ENCODE assay signal across 8 cellular contexts in the genomic region with DNA sequence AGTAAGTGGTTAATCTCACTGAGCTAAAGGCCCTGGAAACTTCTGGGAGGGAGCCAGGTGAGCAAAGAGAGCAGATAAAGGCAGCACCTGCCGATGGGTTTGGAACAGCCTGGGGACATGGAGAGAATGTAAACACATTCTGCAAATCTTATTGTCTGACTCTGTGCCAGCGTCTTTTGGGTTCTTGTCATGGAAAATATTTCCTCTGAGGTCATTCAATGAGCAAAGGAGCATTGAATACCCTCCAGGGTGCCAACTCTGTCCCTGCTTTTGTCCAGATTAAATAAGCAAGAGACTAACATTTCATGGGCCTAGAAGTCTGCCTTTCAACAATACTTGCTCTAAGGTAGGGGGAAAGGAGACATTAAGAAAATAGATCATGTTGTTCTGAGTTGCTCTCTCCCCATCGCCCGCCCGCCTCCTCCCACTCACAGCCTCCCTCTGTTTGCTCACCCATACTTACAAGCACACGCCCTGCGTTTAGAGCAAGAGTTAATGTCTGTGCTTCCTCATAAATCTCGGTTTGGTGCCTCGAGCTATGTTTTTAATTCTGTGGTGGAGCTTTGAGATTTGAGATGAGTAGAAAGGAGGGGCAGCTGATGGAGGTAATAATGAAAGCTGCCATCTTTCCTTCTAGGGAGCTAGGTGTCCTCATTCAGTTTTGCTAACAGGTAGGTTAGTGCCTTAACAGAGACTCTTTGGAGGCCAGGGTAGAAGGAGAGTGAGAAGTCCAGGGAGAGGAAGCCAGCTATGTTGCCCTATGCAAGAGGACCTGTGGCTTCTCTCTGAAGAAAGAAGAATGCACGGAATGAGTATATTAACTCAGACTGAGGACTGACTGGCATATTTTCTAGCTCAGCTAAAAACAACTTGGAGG.
DNase-seq lines count a peak whose midpoint lies in the region; ATAC-seq, FAIRE-seq and TF ChIP-seq lines count a peak whose summit lies in the region.

No MANE protein-coding gene starts in this region.

- no peaks in the 10 kb centered on the region for H3K9me3 Mint-ChIP-seq in CD8-positive, alpha-beta T cell

- H3K27me3 Mint-ChIP-seq in CD8-positive, alpha-beta T cell (ENCODE audit: low read depth) = no peaks in the 10 kb centered on the region

- no peaks in the 10 kb centered on the region for H3K9me3 ChIP-seq in CD8-positive, alpha-beta T cell (ENCODE audit: low read length)

- ATAC-seq in CD8-positive, alpha-beta T cell = no peak
- no peak for ATAC-seq in HG03139 (IDR thresholded peaks at IDR 0.05; ENCODE audit: unreplicated experiment)

- no peaks in the 10 kb centered on the region for H3K27me3 ChIP-seq in CD8-positive, alpha-beta T cell (ENCODE audit: insufficient read depth, low read length)

- CTCF ChIA-PET in CD8-positive, alpha-beta T cell (lab: Charles Lee) = no interaction called here

- POLR2A ChIA-PET in CD8-positive, alpha-beta T cell (lab: Charles Lee) = interaction anchor here (0.6 to 2.0 kb wide), 3 partner anchors 9 to 50 kb away, joined by 3 to 5 read pairs (median 3); no protein-coding TSS in a partner anchor

- H3K4me1 Mint-ChIP-seq in CD8-positive, alpha-beta T cell (ENCODE audit: low read depth) = peaks cover 29% of the 10 kb centered on the region

- no peaks in the 10 kb centered on the region for H3K36me3 Mint-ChIP-seq in CD8-positive, alpha-beta T cell

- H3K27ac Mint-ChIP-seq in CD8-positive, alpha-beta T cell = peak overlapping the region; percentile 12

- H3K4me3 ChIP-seq in CD8-positive, alpha-beta T cell (ENCODE audit: low read depth, low read length) = no peak overlapping the region
- peak overlapping the region; percentile 27 for H3K4me3 ChIP-seq in LNCaP clone FGC (ENCODE audit: low read depth, low read length)

- no peak overlapping the region for H3K27ac ChIP-seq in CD8-positive, alpha-beta T cell (ENCODE audit: low read depth, low read length)

- intact Hi-C loops in CD8-positive, alpha-beta T cell (cut with DNase I, micrococcal nuclease) = no loop called here
- intact Hi-C loops in head of caudate nucleus (cut with DNase I) = no loop called here

- no peaks in the 10 kb centered on the region for H3K36me3 ChIP-seq in CD8-positive, alpha-beta T cell (ENCODE audit: insufficient read depth, low read length)

- no peaks in the 10 kb centered on the region for H3K4me1 ChIP-seq in CD8-positive, alpha-beta T cell (ENCODE audit: insufficient read depth, low read length)

- FAIRE-seq in GM19239 (lab: Jason Lieb, UNC) = no peak

- H3K4me3 Mint-ChIP-seq in CD8-positive, alpha-beta T cell = no peak overlapping the region

- TF ChIP-seq CTCF in CD8-positive, alpha-beta T cell (IDR thresholded peaks at IDR 0.05) = no peak
- TF ChIP-seq CTCF in LNCaP clone FGC (IDR thresholded peaks at IDR 0.05; ENCODE audit: control insufficient read depth, extremely low read depth, insufficient read depth) = no peak

- DNase-seq in CD8-positive, alpha-beta T cell = no peak
- DNase-seq in LNCaP clone FGC (ENCODE audit: low read depth) = peak; percentile 99
- peak; percentile 60 for DNase-seq in T1000 (lab: John Stamatoyannopoulos, UW)
- peak; percentile 25 for DNase-seq in iPS DF 4.7 (ENCODE audit: extremely low read depth, low spot score)
- DNase-seq in HuH-7.5 (ENCODE audit: low spot score) = no peak
- no peak for DNase-seq in GM19239 (ENCODE audit: insufficient read length, low spot score)
- DNase-seq in head of caudate nucleus = no peak

Comparison
In these comparisons a context has a peak if more than half of its experiments do, and no peak if none do; other contexts are left out.
1. DNase-seq: peak in LNCaP clone FGC (single experiment), T1000 (single experiment) and iPS DF 4.7 (single experiment); none in CD8-positive, alpha-beta T cell (0 of 7), HuH-7.5 (single experiment), GM19239 (single experiment) and head of caudate nucleus (0 of 42).